In genomic region chr4:123809864-123810263, GRCh38 we compare ENCODE assay signal across 6 cellular contexts.
"Had no signal": no experiment of that assay in that cellular context is flagged by ENCODE, and none has a peak within 500 bp of the region (broad histone marks: within the 10 kb centered on the region; RNA-seq: fewer than 3 reads in every experiment).

No MANE protein-coding gene starts in this region.

- H3K4me3 ChIP-seq: K562 had no signal

- H3K27ac ChIP-seq: HL-60 had no signal

- ATAC-seq: K562 had no signal

- H3K9me3 Mint-ChIP-seq: IgD-negative memory B cell had no signal

- H3K27ac Mint-ChIP-seq: IgD-negative memory B cell had no signal

- H3K27me3 Mint-ChIP-seq: IgD-negative memory B cell had no signal

- H3K36me3 Mint-ChIP-seq: IgD-negative memory B cell had no signal

- FAIRE-seq: HTR-8/SVneo, K562 had no signal

- DNase-seq: IMR-90, KBM-7 had no signal

- H3K4me3 Mint-ChIP-seq: IgD-negative memory B cell had no signal
